In genomic region chr11:61972112-61972795, GRCh38 we compare ENCODE assay signal across 9 cellular contexts. TPM values are rescaled to one million over a fixed set of nuclear protein-coding genes. Genes with fewer than 3 reads are reported as not detected.
DNase-seq lines count a peak whose midpoint lies in the region; ATAC-seq, FAIRE-seq and TF ChIP-seq lines count a peak whose summit lies in the region.
"Had no signal": no experiment of that assay in that cellular context is flagged by ENCODE, and none has a peak within 500 bp of the region (broad histone marks: within the 10 kb centered on the region; RNA-seq: fewer than 3 reads in every experiment).

No MANE protein-coding gene starts in this region.

- H3K27ac ChIP-seq in skin epidermis, result peak overlapping the region; percentile 49 to 100 (median 95)

- no peaks in the 10 kb centered on the region for H3K36me3 ChIP-seq in H7 (replicated peaks; ENCODE audit: control insufficient read depth, insufficient read depth, low read length)

- intact Hi-C loops in activated CD8-positive, alpha-beta T cell treated with anti-CD3 and anti-CD28 coated beads for 36 hours (cut with micrococcal nuclease), result no loop called here

- ATAC-seq in activated CD8-positive, alpha-beta T cell treated with anti-CD3 and anti-CD28 coated beads for 36 hours, result peak; percentile 5
- ATAC-seq in HG03280 (IDR thresholded peaks at IDR 0.05; ENCODE audit: unreplicated experiment) (no peak), HG03135 (IDR thresholded peaks at IDR 0.05; ENCODE audit: unreplicated experiment) (no peak)

- DNase-seq in H7, result peak; percentile 16
- no peak for DNase-seq in activated CD8-positive, alpha-beta T cell treated with anti-CD3 and anti-CD28 coated beads for 36 hours
- no peak for DNase-seq in glutamatergic neuron
- no peak for DNase-seq in GM12891 (ENCODE audit: insufficient read length, low spot score)
- DNase-seq in stimulated activated CD4-positive, alpha-beta T cell treated with anti-CD3 and anti-CD28 coated beads, Interleukin-1b, Interleukin-23, amount 100 ng/mL, for 48 hours, result no peak

- peaks cover 52% of the 10 kb centered on the region for H3K4me1 Mint-ChIP-seq in activated CD8-positive, alpha-beta T cell treated with anti-CD3 and anti-CD28 coated beads for 36 hours (ENCODE audit: low read depth)
- peaks cover 19% of the 10 kb centered on the region for H3K4me1 Mint-ChIP-seq in glutamatergic neuron (ENCODE audit: low read depth, unreplicated experiment)

- H3K4me3 Mint-ChIP-seq in activated CD8-positive, alpha-beta T cell treated with anti-CD3 and anti-CD28 coated beads for 36 hours, result peak overlapping the region; percentile 16
- H3K4me3 Mint-ChIP-seq in glutamatergic neuron (ENCODE audit: unreplicated experiment), result peak overlapping the region; percentile 45
- H3K4me3 Mint-ChIP-seq: memory B cell had no signal

- TF ChIP-seq POLR2A in GM12891 (IDR thresholded peaks at IDR 0.05; ENCODE audit: low read depth, low read length), result no peak

- no peak for FAIRE-seq in GM12891 (lab: Jason Lieb, UNC)

- peak overlapping the region; percentile 89 for H3K27ac Mint-ChIP-seq in activated CD8-positive, alpha-beta T cell treated with anti-CD3 and anti-CD28 coated beads for 36 hours
- peak overlapping the region; percentile 9 for H3K27ac Mint-ChIP-seq in glutamatergic neuron (ENCODE audit: unreplicated experiment)

- no peaks in the 10 kb centered on the region for H3K36me3 Mint-ChIP-seq in activated CD8-positive, alpha-beta T cell treated with anti-CD3 and anti-CD28 coated beads for 36 hours (ENCODE audit: low read depth)
- no peaks in the 10 kb centered on the region for H3K36me3 Mint-ChIP-seq in glutamatergic neuron (ENCODE audit: unreplicated experiment)
- H3K36me3 Mint-ChIP-seq: memory B cell had no signal

- no peaks in the 10 kb centered on the region for H3K27me3 Mint-ChIP-seq in activated CD8-positive, alpha-beta T cell treated with anti-CD3 and anti-CD28 coated beads for 36 hours
- H3K27me3 Mint-ChIP-seq in glutamatergic neuron (ENCODE audit: unreplicated experiment), result peaks cover 5% of the 10 kb centered on the region
- H3K27me3 Mint-ChIP-seq: memory B cell had no signal

- no peak for TF ChIP-seq CTCF in activated CD8-positive, alpha-beta T cell treated with anti-CD3 and anti-CD28 coated beads for 36 hours (IDR thresholded peaks at IDR 0.05)
- no peak for TF ChIP-seq CTCF in glutamatergic neuron (IDR thresholded peaks at IDR 0.05; ENCODE audit: partially characterized antibody, unreplicated experiment)

- CTCF ChIA-PET in activated CD8-positive, alpha-beta T cell treated with anti-CD3 and anti-CD28 coated beads for 36 hours (lab: Charles Lee), result interaction anchor here (0.6 to 3.7 kb wide), 6 partner anchors 11 to 987 kb away, joined by 3 to 26 read pairs (median 5); no protein-coding TSS in a partner anchor

- no peaks in the 10 kb centered on the region for H3K9me3 Mint-ChIP-seq in activated CD8-positive, alpha-beta T cell treated with anti-CD3 and anti-CD28 coated beads for 36 hours
- H3K9me3 Mint-ChIP-seq in glutamatergic neuron (ENCODE audit: unreplicated experiment), result peaks cover 3% of the 10 kb centered on the region
- H3K9me3 Mint-ChIP-seq: memory B cell had no signal

- H3K4me3 ChIP-seq in H7 (ENCODE audit: insufficient read depth, low read depth, low read length) (no peak overlapping the region), skin epidermis (no peak overlapping the region)

- POLR2A ChIA-PET in activated CD8-positive, alpha-beta T cell treated with anti-CD3 and anti-CD28 coated beads for 36 hours (lab: Charles Lee), result interaction anchor here (0.7 to 1.9 kb wide), 7 partner anchors 8 to 144 kb away, joined by 3 to 6 read pairs (median 3); partner anchors contain the start of gene FADS2

- H3K27me3 ChIP-seq in H7 (ENCODE audit: control insufficient read depth, insufficient read depth, low read length), result no peaks in the 10 kb centered on the region

TF ChIP-seq in GM12891, 5 proteins besides CTCF, POLR2A, EP300 and RAD21:
- TF ChIP-seq SPI1 (IDR thresholded peaks at IDR 0.05; ENCODE audit: low read depth, low read length) (no peak), PAX5 (IDR thresholded peaks at IDR 0.05; ENCODE audit: insufficient read depth, low read length, severe bottlenecking) (no peak), TAF1 (IDR thresholded peaks at IDR 0.05; ENCODE audit: low read depth, low read length) (no peak), POLR2AphosphoS5 (IDR thresholded peaks at IDR 0.05; ENCODE audit: low read depth, low read length) (no peak), POU2F2 (IDR thresholded peaks at IDR 0.05; ENCODE audit: low read depth, low read length) (no peak)

RNA-seq across cellular contexts. Expression of gene FTH1, which starts 4.8 kb away (rescaled TPM):
- total RNA-seq in H7 (2014; rRNA removed; shearing (Covaris generic)), result 443 and 463 TPM in 2 replicates
- total RNA-seq in activated CD8-positive, alpha-beta T cell treated with anti-CD3 and anti-CD28 coated beads for 36 hours, result 100 to 1,000 TPM; 700 to 729 TPM
- 885 TPM for total RNA-seq in glutamatergic neuron (ENCODE audit: unreplicated experiment)
- 1,402 TPM for polyA plus RNA-seq in GM12891 (2012; ENCODE audit: low read depth, missing spikeins)

RNA-seq across cellular contexts. Expression of gene BEST1, which starts 22.1 kb away (rescaled TPM):
- 0.30 and 0.45 TPM in 2 replicates for total RNA-seq in H7 (2014; rRNA removed; shearing (Covaris generic))
- under 1 TPM; 0.61 to 0.83 TPM for total RNA-seq in activated CD8-positive, alpha-beta T cell treated with anti-CD3 and anti-CD28 coated beads for 36 hours
- 4.6 TPM for total RNA-seq in glutamatergic neuron (ENCODE audit: unreplicated experiment)
- polyA plus RNA-seq in GM12891 (2012; ENCODE audit: low read depth, missing spikeins), result 1.4 TPM

RNA-seq across cellular contexts. Expression of gene RAB3IL1, which starts 54.9 kb away (rescaled TPM):
- 5.8 and 7.2 TPM in 2 replicates for total RNA-seq in H7 (2014; rRNA removed; shearing (Covaris generic))
- not detected for total RNA-seq in activated CD8-positive, alpha-beta T cell treated with anti-CD3 and anti-CD28 coated beads for 36 hours
- total RNA-seq in glutamatergic neuron (ENCODE audit: unreplicated experiment), result 1.3 TPM
- polyA plus RNA-seq in GM12891 (2012; ENCODE audit: low read depth, missing spikeins), result 0.12 TPM
